ENCODE assay signal across 23 cellular contexts in the genomic region with DNA sequence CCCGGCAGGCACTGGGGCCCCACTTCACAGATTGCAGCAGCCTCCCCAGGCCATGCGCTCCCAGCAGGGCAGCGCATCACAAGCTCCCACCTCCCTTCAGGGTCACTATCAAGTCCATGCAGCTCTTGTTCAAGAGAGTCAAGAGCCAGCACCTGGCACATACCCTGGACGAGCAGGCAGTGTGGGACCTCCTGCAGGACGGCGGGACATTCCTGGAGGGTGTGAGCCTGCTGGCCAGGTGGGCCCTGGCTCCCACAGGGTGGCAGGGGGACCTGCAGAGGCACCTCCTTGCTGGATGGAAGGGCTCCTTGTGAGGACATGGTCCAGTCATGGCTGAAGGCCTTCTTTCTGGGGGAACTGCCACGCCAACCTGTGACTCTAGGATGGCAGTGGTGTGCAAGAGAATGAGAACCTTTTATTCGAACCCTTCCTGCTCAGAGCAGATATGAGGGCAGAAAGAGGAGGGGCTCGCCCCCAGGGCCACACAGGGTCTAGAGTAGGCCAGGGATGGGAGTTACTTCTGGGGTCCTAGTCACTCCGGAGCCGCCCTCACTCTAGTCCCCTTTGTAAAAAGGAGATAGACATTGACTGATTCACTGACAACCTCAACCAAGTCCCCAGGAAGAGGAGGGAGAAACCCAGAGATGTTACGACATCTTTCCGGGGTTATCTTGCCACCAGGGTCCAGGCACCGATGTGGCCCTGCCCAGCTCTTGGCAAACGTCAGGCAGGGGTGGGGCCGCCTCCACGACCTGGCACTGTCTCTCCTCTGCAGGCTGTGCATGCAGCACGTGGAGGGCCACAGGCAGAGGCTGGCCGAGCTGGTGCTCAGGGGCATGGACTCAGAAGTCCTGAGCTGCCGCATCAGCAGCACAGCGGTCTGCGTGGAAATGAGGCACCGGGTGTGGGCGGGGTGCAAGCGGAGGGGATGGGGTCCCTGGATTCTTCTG. TPM values are rescaled to one million over a fixed set of nuclear protein-coding genes. Genes with fewer than 3 reads are reported as not detected.
DNase-seq lines count a peak whose midpoint lies in the region; ATAC-seq, FAIRE-seq and TF ChIP-seq lines count a peak whose summit lies in the region.
"Had no signal": no experiment of that assay in that cellular context is flagged by ENCODE, and none has a peak within 500 bp of the region (broad histone marks: within the 10 kb centered on the region; RNA-seq: fewer than 3 reads in every experiment).

No MANE protein-coding gene starts in this region.

- BruUV-seq in HepG2 (replicated peaks; lab: Mats Ljungman, UMichigan) = no TSS peak

- H3K27me3 ChIP-seq in Karpas-422 (ENCODE audit: low read length) (no peaks in the 10 kb centered on the region), HepG2 (ENCODE audit: control insufficient read depth in 1 of 2, insufficient read depth in 2 of 2, low read length in 2 of 2) (peaks cover 8 to 27% of the 10 kb centered on the region in 2 experiments)
- H3K27me3 ChIP-seq: adrenal gland, BE2C, uterus had no signal

- peak overlapping the region; percentile 82 for H3K27ac ChIP-seq in Karpas-422 (ENCODE audit: low read length)
- no peak overlapping the region for H3K27ac ChIP-seq in HepG2 (ENCODE audit: extremely low read length, insufficient read depth, low read length)
- H3K27ac ChIP-seq: adrenal gland, esophagus muscularis mucosa, GM23248, uterus had no signal

- H3K4me1 ChIP-seq in Karpas-422 (ENCODE audit: low read length) = peaks cover 58% of the 10 kb centered on the region
- H3K4me1 ChIP-seq in HepG2 (ENCODE audit: insufficient read depth, low read length) = peaks cover 8% of the 10 kb centered on the region
- H3K4me1 ChIP-seq: adrenal gland, BE2C, esophagus muscularis mucosa, uterus had no signal

- H3K9ac ChIP-seq in Karpas-422 (ENCODE audit: low read length) = peak overlapping the region; percentile 35
- H3K9ac ChIP-seq in HepG2 (ENCODE audit: insufficient read depth, low read depth, low read length) = no peak overlapping the region
- H3K9ac ChIP-seq: GM23248 had no signal

- H3K79me2 ChIP-seq in Karpas-422 (ENCODE audit: low read length) (no peaks in the 10 kb centered on the region), HepG2 (ENCODE audit: insufficient read depth, low read length) (no peaks in the 10 kb centered on the region)

- peak overlapping the region; percentile 25; the same call in 1 of the 2 replicates for H3K4me3 ChIP-seq in Karpas-422 (ENCODE audit: low read length)
- no peak overlapping the region for H3K4me3 ChIP-seq in HepG2 (replicated peaks in 1 of 3; ENCODE audit: insufficient read depth in 1 of 3, low read depth in 2 of 3, low read length in 3 of 3)
- H3K4me3 ChIP-seq: adrenal gland, esophagus muscularis mucosa, GM23248, uterus had no signal

- DNase-seq in SIG-M5 treated with dmso at 0.1 percent for 504 hours (lab: John Stamatoyannopoulos, UW; ENCODE audit: unreplicated experiment) (peak; percentile 23), SIG-M5 (lab: John Stamatoyannopoulos, UW) (no peak), Karpas-422 (no peak), HepG2 (ENCODE audit: low spot score) (no peak), sciatic nerve (ENCODE audit: low spot score) (peak; percentile 41), NCI-H510A treated with DMSO at 0.1 percent for 48 hours (lab: John Stamatoyannopoulos, UW) (no peak)
- DNase-seq: 8988T; adrenal gland; BE2C; caudate nucleus; GM23248; left cardiac atrium; occipital lobe; stimulated activated CD4-positive, alpha-beta T cell treated with anti-CD3 and anti-CD28 coated beads, Interleukin-2, amount 100 ng/mL, for 24 hours; T1000; uterus had no signal

- no peak for TF ChIP-seq CTCF in HepG2 (CRISPR knock-in tag; IDR thresholded peaks at IDR 0.05)

- H3K4me2 ChIP-seq in Karpas-422 (ENCODE audit: low read depth, low read length, poor library complexity, severe bottlenecking) = peak overlapping the region; percentile 53
- H3K4me2 ChIP-seq in HepG2 (ENCODE audit: low read depth, low read length) = no peak overlapping the region

- ATAC-seq in HepG2 = peak; percentile 13; the same call in 1 of the 3 replicates
- ATAC-seq in sciatic nerve = no peak
- ATAC-seq in HG02840 (IDR thresholded peaks at IDR 0.05; ENCODE audit: low FRiP score, unreplicated experiment) = no peak
- ATAC-seq in GM19324 (IDR thresholded peaks at IDR 0.05; ENCODE audit: low FRiP score, unreplicated experiment) = no peak
- ATAC-seq: SK-N-SH treated with all-trans-retinoic acid at 6 μM for 48 hours had no signal

- TF ChIP-seq EP300 in HepG2 (IDR thresholded peaks at IDR 0.05; ENCODE audit: low read depth in 2 of 2, low read length in 2 of 2) (no peak), HepG2 (CRISPR knock-in tag; IDR thresholded peaks at IDR 0.05; ENCODE audit: borderline replicate concordance) (no peak)

- intact Hi-C loops in HepG2 (cut with micrococcal nuclease; ENCODE audit: unreplicated experiment) = no loop called here
- intact Hi-C loops in sciatic nerve (cut with DNase I) = no loop called here

- H2AFZ ChIP-seq in Karpas-422 (ENCODE audit: low read length) (no peak overlapping the region), HepG2 (ENCODE audit: low read length) (no peak overlapping the region)
- H2AFZ ChIP-seq: GM23248 had no signal

- no peak for TF ChIP-seq POLR2A in HepG2 (IDR thresholded peaks at IDR 0.05; ENCODE audit: insufficient read depth in 1 of 2, low read depth in 2 of 2, low read length in 2 of 2)

- in situ Hi-C loops in HepG2 (cut with HindIII; ENCODE audit: extremely low pct_ligation_motif_present, low pct_unique_long_range_greater_than_20kb) = no loop called here

- H4K20me1 ChIP-seq in Karpas-422 (ENCODE audit: insufficient read depth, low read depth, low read length) (no peaks in the 10 kb centered on the region), HepG2 (ENCODE audit: insufficient read depth, low read length) (no peaks in the 10 kb centered on the region)

- CTCF ChIA-PET in HepG2 (lab: Yijun Ruan, JAX; ENCODE audit: low intra/inter-chr PET ratio, low total read pairs) = no interaction called here

- no peak for FAIRE-seq in HepG2 (lab: Jason Lieb, UNC)
- FAIRE-seq: GM18507, RCC 7860 had no signal

- 65% methylated on average over 20 of the region's 25 CpGs for WGBS in HepG2 (ENCODE audit: low lambda C conversion rate)

- H3K9me2 ChIP-seq in Karpas-422 (replicated peaks; ENCODE audit: insufficient read depth, low read length) = no peaks in the 10 kb centered on the region

- no peaks in the 10 kb centered on the region for H3K9me3 ChIP-seq in Karpas-422 (ENCODE audit: low read length)
- H3K9me3 ChIP-seq in HepG2 (ENCODE audit: low read length) = no peaks in the 10 kb centered on the region
- H3K9me3 ChIP-seq: adrenal gland, BE2C, esophagus muscularis mucosa, uterus had no signal

- no peaks in the 10 kb centered on the region for H3K36me3 ChIP-seq in Karpas-422 (ENCODE audit: insufficient read depth, low read length)
- H3K36me3 ChIP-seq in HepG2 (replicated peaks in 1 of 2; ENCODE audit: control insufficient read depth in 1 of 2, insufficient read depth in 2 of 2, low read length in 2 of 2) = no peaks in the 10 kb centered on the region
- H3K36me3 ChIP-seq: adrenal gland, BE2C, esophagus muscularis mucosa, uterus had no signal

- POLR2A ChIA-PET in HepG2 (lab: Yijun Ruan, JAX) = no interaction called here

- TF ChIP-seq RAD21 in HepG2 (CRISPR knock-in tag; IDR thresholded peaks at IDR 0.05) = no peak

RNA-seq across cellular contexts. Expression of gene HJURP, which starts 31.3 kb away (rescaled TPM):
- total RNA-seq in Karpas-422 (2014; rRNA removed; shearing (Covaris generic); ENCODE audit: low replicate concordance) = 16.5 and 29.0 TPM in 2 replicates
- total RNA-seq in HepG2 (2016; rRNA removed; fragmentation: Illumina TruSeq; extraction: Trizol) (36.3 and 45.9 TPM in 2 replicates), sciatic nerve (0.71 TPM)
- 12.1 and 14.1 TPM in 2 replicates for total RNA-seq in HepG2 (2016; cell fraction: cytosol; rRNA removed; fragmentation: Illumina TruSeq; extraction: Trizol; ENCODE audit: low read depth)
- total RNA-seq in HepG2 (2016; cell fraction: insoluble cytoplasmic fraction; rRNA removed; fragmentation: Illumina TruSeq; extraction: Trizol) = 35.1 and 51.2 TPM in 2 replicates
- total RNA-seq in HepG2 (2016; cell fraction: membrane; rRNA removed; fragmentation: Illumina TruSeq; extraction: Trizol) = 26.8 and 29.4 TPM in 2 replicates
- total RNA-seq in HepG2 (2016; cell fraction: nucleus; rRNA removed; fragmentation: Illumina TruSeq; extraction: Trizol) = 33.4 and 36.8 TPM in 2 replicates
- 26.0 and 43.9 TPM in 2 replicates for polyA plus RNA-seq in HepG2 (2011; rRNA removed)
- polyA plus RNA-seq in HepG2 (2011; cell fraction: cytosol; rRNA removed) = 14.5 and 27.5 TPM in 2 replicates
- polyA plus RNA-seq in HepG2 (2011; cell fraction: nucleus; rRNA removed) = 39.6 and 70.3 TPM in 2 replicates
- polyA plus RNA-seq in HepG2 (2012) = 7.6 and 21.0 TPM in 2 replicates
- polyA plus RNA-seq in HepG2 (2016; cell fraction: cytosol; fragmentation: Illumina TruSeq; extraction: Trizol; ENCODE audit: low read depth) = 2.9 and 3.6 TPM in 2 replicates
- polyA plus RNA-seq in HepG2 (2016; cell fraction: insoluble cytoplasmic fraction; fragmentation: Illumina TruSeq; extraction: Trizol; ENCODE audit: low read depth) = 43.4 and 45.0 TPM in 2 replicates
- polyA plus RNA-seq in HepG2 (2016; cell fraction: membrane; fragmentation: Illumina TruSeq; extraction: Trizol; ENCODE audit: low read depth) = 5.8 and 7.3 TPM in 2 replicates
- polyA plus RNA-seq in HepG2 (2016; cell fraction: nucleus; fragmentation: Illumina TruSeq; extraction: Trizol; ENCODE audit: insufficient read depth, low read depth) = 88.1 and 90.3 TPM in 2 replicates
- 91.3 and 113 TPM in 2 replicates for polyA minus RNA-seq in HepG2 (2011; rRNA and poly(A)+ RNA removed; ENCODE audit: low replicate concordance)
- polyA minus RNA-seq in HepG2 (2011; cell fraction: cytosol; rRNA and poly(A)+ RNA removed) = 17.1 and 31.6 TPM in 2 replicates
- 19.5 and 34.5 TPM in 2 replicates for polyA minus RNA-seq in HepG2 (2011; cell fraction: nucleus; rRNA and poly(A)+ RNA removed)

RNA-seq across cellular contexts. Expression of gene MROH2A, which starts 44.9 kb away (rescaled TPM):
- 1.9 and 2.6 TPM in 2 replicates for total RNA-seq in Karpas-422 (2014; rRNA removed; shearing (Covaris generic); ENCODE audit: low replicate concordance)
- total RNA-seq in HepG2 (2016; rRNA removed; fragmentation: Illumina TruSeq; extraction: Trizol) (0.04 TPM in 1 of 2 replicates, not detected in the other), sciatic nerve (not detected)
- total RNA-seq in HepG2 (2016; cell fraction: cytosol; rRNA removed; fragmentation: Illumina TruSeq; extraction: Trizol; ENCODE audit: low read depth) = not detected in 2 replicates
- not detected in 2 replicates for total RNA-seq in HepG2 (2016; cell fraction: insoluble cytoplasmic fraction; rRNA removed; fragmentation: Illumina TruSeq; extraction: Trizol)
- not detected in 2 replicates for total RNA-seq in HepG2 (2016; cell fraction: membrane; rRNA removed; fragmentation: Illumina TruSeq; extraction: Trizol)
- not detected in 2 replicates for total RNA-seq in HepG2 (2016; cell fraction: nucleus; rRNA removed; fragmentation: Illumina TruSeq; extraction: Trizol)
- polyA plus RNA-seq in HepG2 (2011; rRNA removed) = 0.03 and 0.07 TPM in 2 replicates
- not detected in 2 replicates for polyA plus RNA-seq in HepG2 (2011; cell fraction: cytosol; rRNA removed)
- 0.03 and 0.33 TPM in 2 replicates for polyA plus RNA-seq in HepG2 (2011; cell fraction: nucleus; rRNA removed)
- not detected in 2 replicates for polyA plus RNA-seq in HepG2 (2012)
- polyA plus RNA-seq in HepG2 (2016; cell fraction: cytosol; fragmentation: Illumina TruSeq; extraction: Trizol; ENCODE audit: low read depth) = not detected in 2 replicates
- polyA plus RNA-seq in HepG2 (2016; cell fraction: insoluble cytoplasmic fraction; fragmentation: Illumina TruSeq; extraction: Trizol; ENCODE audit: low read depth) = not detected in 2 replicates
- not detected in 2 replicates for polyA plus RNA-seq in HepG2 (2016; cell fraction: membrane; fragmentation: Illumina TruSeq; extraction: Trizol; ENCODE audit: low read depth)
- not detected in 2 replicates for polyA plus RNA-seq in HepG2 (2016; cell fraction: nucleus; fragmentation: Illumina TruSeq; extraction: Trizol; ENCODE audit: insufficient read depth, low read depth)
- not detected in 2 replicates for polyA minus RNA-seq in HepG2 (2011; rRNA and poly(A)+ RNA removed; ENCODE audit: low replicate concordance)
- not detected in 2 replicates for polyA minus RNA-seq in HepG2 (2011; cell fraction: cytosol; rRNA and poly(A)+ RNA removed)
- 0.12 TPM in 1 of 2 replicates, not detected in the other for polyA minus RNA-seq in HepG2 (2011; cell fraction: nucleus; rRNA and poly(A)+ RNA removed)
- total RNA-seq: activated T-helper 2 cell treated with anti-CD3 and anti-CD28 coated beads, Interferon-gamma antibody, Interleukin-2, Interleukin-4, amounts not matched to agents 10 μg/mL and 5 μg/mL and 100 μg/mL, durations not matched to agents 14 hours and 24 hours and 36 hours; adrenal gland; esophagus muscularis mucosa; GM23248; left cardiac atrium; occipital lobe; uterus had no signal
- polyA plus RNA-seq: GM23248 had no signal

Comparison
In these comparisons a context has a peak if more than half of its experiments do, and no peak if none do; other contexts are left out.
1. DNase-seq: peak in SIG-M5 treated with dmso at 0.1 percent for 504 hours (single experiment) and sciatic nerve (single experiment); none in SIG-M5 (single experiment), Karpas-422 (single experiment), HepG2 (single experiment) and NCI-H510A treated with DMSO at 0.1 percent for 48 hours (single experiment).